ENCODE assay signal across 30 cellular contexts in the genomic region with DNA sequence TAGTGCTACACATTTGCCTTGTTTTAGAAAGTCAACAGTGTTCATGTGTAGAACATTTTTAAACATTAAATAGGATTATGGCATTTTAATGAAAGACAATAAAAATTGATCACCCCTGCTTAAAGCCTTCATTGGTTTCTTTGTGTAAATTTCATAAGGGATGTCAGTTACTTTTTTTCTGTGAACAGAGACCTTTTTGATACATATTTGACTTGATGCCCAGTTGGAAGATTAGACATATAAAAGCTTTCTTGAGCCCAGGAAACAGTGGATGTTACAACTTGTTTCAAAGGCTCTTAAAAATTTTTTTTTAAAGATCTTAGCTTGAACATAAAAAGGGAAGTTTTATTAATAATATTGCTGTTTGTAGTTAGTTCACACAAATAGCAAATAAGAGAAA.
"Had no signal": no experiment of that assay in that cellular context is flagged by ENCODE, and none has a peak within 500 bp of the region (broad histone marks: within the 10 kb centered on the region; RNA-seq: fewer than 3 reads in every experiment).

No MANE protein-coding gene starts in this region.

- H3K4me3 ChIP-seq: left lung, lower lobe of right lung, neural progenitor cell, skin epidermis, stomach, suprapubic skin, tibial nerve, vagina had no signal

- DNase-seq: hippocampal formation; immature natural killer cell; kidney; left colon; left lung; lower lobe of right lung; mammary epithelial cell; mesendoderm; naive B cell; natural killer cell; nephron progenitor cell; occipital lobe; right cardiac atrium; stimulated activated CD4-positive, alpha-beta T cell treated with anti-CD3 and anti-CD28 coated beads, Interleukin-12 subunit alpha, Interleukin-12 subunit beta, amount 100 ng/mL, for 4 hours; stimulated activated CD4-positive, alpha-beta T cell treated with anti-CD3 and anti-CD28 coated beads, Interleukin-15, amount 100 ng/mL, for 24 hours; stimulated activated CD4-positive, alpha-beta T cell treated with anti-CD3 and anti-CD28 coated beads, Interleukin-2, amount 100 ng/mL, for 24 hours; stimulated activated CD4-positive, alpha-beta T cell treated with anti-CD3 and anti-CD28 coated beads, Interleukin-4, amount 100 ng/mL, for 1 hour; stimulated activated naive B cell treated with anti-CD40 and anti-IgM and Interleukin-4, amounts not matched to agents 10 μg/mL and 1 μg/mL and 100 μg/mL, for 72 hours; stimulated activated naive CD8-positive, alpha-beta T cell treated with anti-CD3 and anti-CD28 coated beads, Interleukin-15, Interleukin-2, amounts not matched to agents 100 U/mL and 50 U/mL, for 24 hours; stomach had no signal

- H3K36me3 Mint-ChIP-seq: immature natural killer cell; naive B cell; natural killer cell; neural progenitor cell; stimulated activated naive B cell treated with anti-CD40 and anti-IgM and Interleukin-4, amounts not matched to agents 10 μg/mL and 1 μg/mL and 100 μg/mL, for 72 hours; type B pancreatic cell had no signal

- H3K4me1 Mint-ChIP-seq: immature natural killer cell; naive B cell; natural killer cell; stimulated activated naive B cell treated with anti-CD40 and anti-IgM and Interleukin-4, amounts not matched to agents 10 μg/mL and 1 μg/mL and 100 μg/mL, for 72 hours had no signal

- H3K4me3 Mint-ChIP-seq: immature natural killer cell; mesothelial cell of epicardium; naive B cell; natural killer cell; nephron progenitor cell; neural progenitor cell; stimulated activated naive B cell treated with anti-CD40 and anti-IgM and Interleukin-4, amounts not matched to agents 10 μg/mL and 1 μg/mL and 100 μg/mL, for 72 hours; type B pancreatic cell had no signal

- H3K27me3 Mint-ChIP-seq: naive B cell; progenitor cell of endocrine pancreas; stimulated activated naive B cell treated with anti-CD40 and anti-IgM and Interleukin-4, amounts not matched to agents 10 μg/mL and 1 μg/mL and 100 μg/mL, for 72 hours; type B pancreatic cell had no signal

- H3K27ac Mint-ChIP-seq: immature natural killer cell; mesothelial cell of epicardium; naive B cell; natural killer cell; nephron progenitor cell; neural progenitor cell; progenitor cell of endocrine pancreas; stimulated activated naive B cell treated with anti-CD40 and anti-IgM and Interleukin-4, amounts not matched to agents 10 μg/mL and 1 μg/mL and 100 μg/mL, for 72 hours; type B pancreatic cell had no signal

- ATAC-seq: left colon; left lung; lower lobe of right lung; natural killer cell; right cardiac atrium; sciatic nerve; stimulated activated naive B cell treated with anti-CD40 and anti-IgM and Interleukin-4, amounts not matched to agents 10 μg/mL and 1 μg/mL and 100 μg/mL, for 72 hours; stimulated activated naive CD8-positive, alpha-beta T cell treated with anti-CD3 and anti-CD28 coated beads, Interleukin-15, Interleukin-2, amounts not matched to agents 100 U/mL and 50 U/mL, for 24 hours had no signal

- H3K9me3 ChIP-seq: left lung, lower lobe of right lung, neutrophil, stomach, suprapubic skin, tibial nerve, vagina had no signal
